Comparison of ENCODE assay signal across 8 cellular contexts in genomic region chr15:52076889-52077781, GRCh38. TPM values are rescaled to one million over a fixed set of nuclear protein-coding genes. Genes with fewer than 3 reads are reported as not detected.
DNase-seq lines count a peak whose midpoint lies in the region; ATAC-seq and TF ChIP-seq lines count a peak whose summit lies in the region.

No MANE protein-coding gene starts in this region.

- H3K9me3 ChIP-seq in Loucy (ENCODE audit: insufficient read depth, low read depth, low read length) (no peaks in the 10 kb centered on the region), endodermal cell (ENCODE audit: control insufficient read depth, low read length) (no peaks in the 10 kb centered on the region), HAP-1 (no peaks in the 10 kb centered on the region)

- peaks cover 3% of the 10 kb centered on the region for H3K4me1 ChIP-seq in Loucy (ENCODE audit: insufficient read depth, low read length, poor library complexity, severe bottlenecking)
- H3K4me1 ChIP-seq in endodermal cell (ENCODE audit: control insufficient read depth, insufficient read depth, low read length), result no peaks in the 10 kb centered on the region
- no peaks in the 10 kb centered on the region; the same call in 1 of the 2 replicates for H3K4me1 ChIP-seq in HAP-1

- H3K4me3 Mint-ChIP-seq in activated CD8-positive, alpha-beta memory T cell treated with anti-CD3 and anti-CD28 coated beads, Interleukin-2, amount 10 ng/mL, durations not matched to agents 7 days and 5 days, result no peak overlapping the region
- no peak overlapping the region for H3K4me3 Mint-ChIP-seq in endodermal cell
- no peak overlapping the region for H3K4me3 Mint-ChIP-seq in stimulated activated effector memory CD8-positive, alpha-beta T cell treated with anti-CD3 and anti-CD28 coated beads, Interleukin-12 subunit alpha, Interleukin-12 subunit beta, amount 100 ng/mL, for 72 hours

- no peaks in the 10 kb centered on the region for H3K36me3 Mint-ChIP-seq in activated CD8-positive, alpha-beta memory T cell treated with anti-CD3 and anti-CD28 coated beads, Interleukin-2, amount 10 ng/mL, durations not matched to agents 7 days and 5 days
- no peaks in the 10 kb centered on the region for H3K36me3 Mint-ChIP-seq in endodermal cell (ENCODE audit: low read depth)
- no peaks in the 10 kb centered on the region for H3K36me3 Mint-ChIP-seq in stimulated activated effector memory CD8-positive, alpha-beta T cell treated with anti-CD3 and anti-CD28 coated beads, Interleukin-12 subunit alpha, Interleukin-12 subunit beta, amount 100 ng/mL, for 72 hours

- in situ Hi-C loops in HAP-1 (cut with MboI; ENCODE audit: low sequenced_read_pairs), result no loop called here

- H3K36me3 ChIP-seq in Loucy (ENCODE audit: insufficient read depth, low read length) (no peaks in the 10 kb centered on the region), endodermal cell (ENCODE audit: control insufficient read depth, insufficient read depth, low read length) (no peaks in the 10 kb centered on the region), HAP-1 (replicated peaks) (no peaks in the 10 kb centered on the region)

- H3K27me3 ChIP-seq in Loucy (ENCODE audit: insufficient read depth, low read length, poor library complexity, severe bottlenecking) (no peaks in the 10 kb centered on the region), endodermal cell (ENCODE audit: control insufficient read depth, insufficient read depth, low read length, poor library complexity, severe bottlenecking) (no peaks in the 10 kb centered on the region), HAP-1 (ENCODE audit: low read depth) (no peaks in the 10 kb centered on the region)

- no peaks in the 10 kb centered on the region for H3K79me2 ChIP-seq in Loucy (ENCODE audit: insufficient read depth, low read length)

- H3K4me2 ChIP-seq in Loucy (ENCODE audit: low read depth, low read length, poor library complexity, severe bottlenecking), result no peak overlapping the region

- H4K20me1 ChIP-seq in Loucy (ENCODE audit: insufficient read depth, low read length, poor library complexity, severe bottlenecking), result no peaks in the 10 kb centered on the region

- H3K9me2 ChIP-seq in Loucy (replicated peaks; ENCODE audit: low read depth, low read length), result no peaks in the 10 kb centered on the region

- H3K9me3 Mint-ChIP-seq in activated CD8-positive, alpha-beta memory T cell treated with anti-CD3 and anti-CD28 coated beads, Interleukin-2, amount 10 ng/mL, durations not matched to agents 7 days and 5 days (ENCODE audit: low read depth), result no peaks in the 10 kb centered on the region
- no peaks in the 10 kb centered on the region for H3K9me3 Mint-ChIP-seq in endodermal cell
- no peaks in the 10 kb centered on the region for H3K9me3 Mint-ChIP-seq in stimulated activated effector memory CD8-positive, alpha-beta T cell treated with anti-CD3 and anti-CD28 coated beads, Interleukin-12 subunit alpha, Interleukin-12 subunit beta, amount 100 ng/mL, for 72 hours

- H3K4me3 ChIP-seq in Loucy (ENCODE audit: low read length, poor library complexity, severe bottlenecking), result no peak overlapping the region
- no peak overlapping the region for H3K4me3 ChIP-seq in endodermal cell (ENCODE audit: low read length)
- no peak overlapping the region for H3K4me3 ChIP-seq in HAP-1

- H2AFZ ChIP-seq in Loucy (ENCODE audit: low read length), result no peak overlapping the region; the same call in 1 of the 2 replicates

- peak; percentile 19; the same call in 1 of the 2 replicates for TF ChIP-seq CTCF in Loucy (conservative IDR thresholded peaks at IDR 0.05; ENCODE audit: low read length)
- peak; percentile 31 for TF ChIP-seq CTCF in endodermal cell (conservative IDR thresholded peaks at IDR 0.05)

- H3K9ac ChIP-seq in Loucy (ENCODE audit: low read depth, low read length, poor library complexity, severe bottlenecking) (no peak overlapping the region), endodermal cell (ENCODE audit: extremely low read depth, low read length, poor library complexity, severe bottlenecking) (no peak overlapping the region)

- no peaks in the 10 kb centered on the region for H3K27me3 Mint-ChIP-seq in activated CD8-positive, alpha-beta memory T cell treated with anti-CD3 and anti-CD28 coated beads, Interleukin-2, amount 10 ng/mL, durations not matched to agents 7 days and 5 days
- no peaks in the 10 kb centered on the region for H3K27me3 Mint-ChIP-seq in endodermal cell (ENCODE audit: insufficient read depth)

- H3F3A ChIP-seq in Loucy (ENCODE audit: low read depth), result no peaks in the 10 kb centered on the region

- no peak overlapping the region for H3K27ac ChIP-seq in endodermal cell (ENCODE audit: low read depth, low read length)

- CTCF ChIA-PET in activated CD8-positive, alpha-beta memory T cell treated with anti-CD3 and anti-CD28 coated beads, Interleukin-2, amount 10 ng/mL, durations not matched to agents 7 days and 5 days (lab: Charles Lee), result interaction anchor here (0.8 to 4.0 kb wide), 11 partner anchors 7 to 189 kb away, joined by 3 to 29 read pairs (median 8); partner anchors contain the start of gene LEO1

- ATAC-seq in activated CD8-positive, alpha-beta memory T cell treated with anti-CD3 and anti-CD28 coated beads, Interleukin-2, amount 10 ng/mL, durations not matched to agents 7 days and 5 days, result peak; percentile 37
- ATAC-seq in stimulated activated effector memory CD8-positive, alpha-beta T cell treated with anti-CD3 and anti-CD28 coated beads, Interleukin-12 subunit alpha, Interleukin-12 subunit beta, amount 100 ng/mL, for 72 hours, result peak; percentile 96
- ATAC-seq in HG03045 (IDR thresholded peaks at IDR 0.05; ENCODE audit: unreplicated experiment), result no peak

- no peak overlapping the region for H3K27ac Mint-ChIP-seq in activated CD8-positive, alpha-beta memory T cell treated with anti-CD3 and anti-CD28 coated beads, Interleukin-2, amount 10 ng/mL, durations not matched to agents 7 days and 5 days
- no peak overlapping the region for H3K27ac Mint-ChIP-seq in endodermal cell
- H3K27ac Mint-ChIP-seq in stimulated activated effector memory CD8-positive, alpha-beta T cell treated with anti-CD3 and anti-CD28 coated beads, Interleukin-12 subunit alpha, Interleukin-12 subunit beta, amount 100 ng/mL, for 72 hours, result peak overlapping the region; percentile 32

- H3K4me1 Mint-ChIP-seq in activated CD8-positive, alpha-beta memory T cell treated with anti-CD3 and anti-CD28 coated beads, Interleukin-2, amount 10 ng/mL, durations not matched to agents 7 days and 5 days, result peaks cover 31% of the 10 kb centered on the region
- peaks cover 2% of the 10 kb centered on the region for H3K4me1 Mint-ChIP-seq in endodermal cell
- peaks cover 24% of the 10 kb centered on the region for H3K4me1 Mint-ChIP-seq in stimulated activated effector memory CD8-positive, alpha-beta T cell treated with anti-CD3 and anti-CD28 coated beads, Interleukin-12 subunit alpha, Interleukin-12 subunit beta, amount 100 ng/mL, for 72 hours

- WGBS in endodermal cell (ENCODE audit: insufficient coverage in 1 of 2, insufficient read length in 1 of 2), 2 experiments, result 92% methylated on average over 10 to 11 of the region's 11 CpGs

- no peak for DNase-seq in activated CD8-positive, alpha-beta memory T cell treated with anti-CD3 and anti-CD28 coated beads, Interleukin-2, amount 10 ng/mL, durations not matched to agents 7 days and 5 days
- no peak for DNase-seq in activated CD8-positive, alpha-beta memory T cell treated with anti-CD3 and anti-CD28 coated beads for 24 hours
- no peak for DNase-seq in endodermal cell
- peak in 1 of 2 donors; percentile 58 for DNase-seq in stimulated activated effector memory CD8-positive, alpha-beta T cell treated with anti-CD3 and anti-CD28 coated beads, Interleukin-12 subunit alpha, Interleukin-12 subunit beta, amount 100 ng/mL, for 72 hours (ENCODE audit: low spot score in 2 of 2)
- no peak for DNase-seq in HAP-1 (ENCODE audit: low spot score in 2 of 2)
- no peak for DNase-seq in NCI-H146 treated with DMSO at 0.1 percent for 48 hours (lab: John Stamatoyannopoulos, UW; ENCODE audit: unreplicated experiment)

RNA-seq across cellular contexts. Expression of gene BCL2L10, which starts 35.4 kb away (rescaled TPM):
- total RNA-seq in activated CD8-positive, alpha-beta memory T cell treated with anti-CD3 and anti-CD28 coated beads, Interleukin-2, amount 10 ng/mL, durations not matched to agents 7 days and 5 days, result not detected
- total RNA-seq in endodermal cell, result 1 to 10 TPM in 1 of 2 donors, not detected in 1; 1.5 TPM
- polyA plus RNA-seq in endodermal cell (2013, experiment 1 of 2), result not detected
- 0.29 TPM for polyA plus RNA-seq in endodermal cell (2013, experiment 2 of 2)

RNA-seq across cellular contexts. Expression of gene MAPK6, which starts 58.1 kb away (rescaled TPM):
- 10 to 100 TPM; 44.7 to 53.0 TPM for total RNA-seq in activated CD8-positive, alpha-beta memory T cell treated with anti-CD3 and anti-CD28 coated beads, Interleukin-2, amount 10 ng/mL, durations not matched to agents 7 days and 5 days
- total RNA-seq in endodermal cell, result 10 to 100 TPM; 80.2 to 81.6 TPM
- polyA plus RNA-seq in endodermal cell (2013, experiment 1 of 2), result 81.4 TPM
- 81.6 TPM for polyA plus RNA-seq in endodermal cell (2013, experiment 2 of 2)
